Comparison of ENCODE assay signal across 13 cellular contexts in genomic region chr20:3924304-3925112, GRCh38. TPM values are rescaled to one million over a fixed set of nuclear protein-coding genes. Genes with fewer than 3 reads are reported as not detected.
DNase-seq lines count a peak whose midpoint lies in the region; ATAC-seq and TF ChIP-seq lines count a peak whose summit lies in the region.
"Had no signal": no experiment of that assay in that cellular context is flagged by ENCODE, and none has a peak within 500 bp of the region (broad histone marks: within the 10 kb centered on the region; RNA-seq: fewer than 3 reads in every experiment).

No MANE protein-coding gene starts in this region.

- peaks cover 52% of the 10 kb centered on the region for H3K36me3 ChIP-seq in left ventricle myocardium inferior

- CTCF ChIA-PET in activated CD4-positive, alpha-beta memory T cell treated with anti-CD3 and anti-CD28 coated beads for 36 hours (lab: Charles Lee): no interaction called here

- no peaks in the 10 kb centered on the region for H3K9me3 ChIP-seq in left ventricle myocardium inferior (replicated peaks)

- H3K27ac ChIP-seq in left ventricle myocardium inferior (replicated peaks): no peak overlapping the region
- H3K27ac ChIP-seq: parathyroid adenoma had no signal

- peaks cover 17% of the 10 kb centered on the region for H3K4me1 Mint-ChIP-seq in T-helper 2 cell treated with Interferon-gamma antibody and Interleukin-4, amounts not matched to agents 5 μg/mL and 100 μg/mL, for 36 hours (ENCODE audit: low read depth)
- H3K4me1 Mint-ChIP-seq in activated CD4-positive, alpha-beta memory T cell treated with anti-CD3 and anti-CD28 coated beads for 36 hours (ENCODE audit: low read depth): peaks cover 50% of the 10 kb centered on the region
- peaks cover 67% of the 10 kb centered on the region for H3K4me1 Mint-ChIP-seq in stimulated activated effector memory CD8-positive, alpha-beta T cell treated with anti-CD3 and anti-CD28 coated beads, Interleukin-12 subunit alpha, Interleukin-12 subunit beta, amount 100 ng/mL, for 72 hours

- no peaks in the 10 kb centered on the region for H3K27me3 Mint-ChIP-seq in T-helper 2 cell treated with Interferon-gamma antibody and Interleukin-4, amounts not matched to agents 5 μg/mL and 100 μg/mL, for 36 hours (ENCODE audit: low read depth)
- H3K27me3 Mint-ChIP-seq in activated CD4-positive, alpha-beta memory T cell treated with anti-CD3 and anti-CD28 coated beads for 36 hours: no peaks in the 10 kb centered on the region

- no peak for DNase-seq in T-helper 2 cell treated with Interferon-gamma antibody and Interleukin-4, amounts not matched to agents 5 μg/mL and 100 μg/mL, for 36 hours (ENCODE audit: low spot score)
- no peak for DNase-seq in T-helper 2 cell
- DNase-seq in activated CD4-positive, alpha-beta memory T cell treated with anti-CD3 and anti-CD28 coated beads for 36 hours: no peak
- peak; percentile 63 for DNase-seq in left ventricle myocardium inferior
- DNase-seq in stimulated activated effector memory CD8-positive, alpha-beta T cell treated with anti-CD3 and anti-CD28 coated beads, Interleukin-12 subunit alpha, Interleukin-12 subunit beta, amount 100 ng/mL, for 72 hours (ENCODE audit: low spot score in 2 of 2): no peak
- no peak for DNase-seq in NCI-H345 treated with DMSO at 0.1 percent for 48 hours (lab: John Stamatoyannopoulos, UW; ENCODE audit: unreplicated experiment)
- DNase-seq: activated CD4-positive, alpha-beta T cell treated with anti-CD3 and anti-CD28 coated beads for 4 hours; hippocampal formation; NCI-H748 treated with DMSO at 0.1 percent for 48 hours had no signal

- peaks cover 69% of the 10 kb centered on the region for H3K4me1 ChIP-seq in left ventricle myocardium inferior
- H3K4me1 ChIP-seq: parathyroid adenoma had no signal

- no peaks in the 10 kb centered on the region for H3K9me3 Mint-ChIP-seq in T-helper 2 cell treated with Interferon-gamma antibody and Interleukin-4, amounts not matched to agents 5 μg/mL and 100 μg/mL, for 36 hours
- no peaks in the 10 kb centered on the region for H3K9me3 Mint-ChIP-seq in activated CD4-positive, alpha-beta memory T cell treated with anti-CD3 and anti-CD28 coated beads for 36 hours
- H3K9me3 Mint-ChIP-seq in stimulated activated effector memory CD8-positive, alpha-beta T cell treated with anti-CD3 and anti-CD28 coated beads, Interleukin-12 subunit alpha, Interleukin-12 subunit beta, amount 100 ng/mL, for 72 hours: no peaks in the 10 kb centered on the region

- H3K27ac Mint-ChIP-seq in T-helper 2 cell treated with Interferon-gamma antibody and Interleukin-4, amounts not matched to agents 5 μg/mL and 100 μg/mL, for 36 hours: peak overlapping the region; percentile 81
- peak overlapping the region; percentile 79 for H3K27ac Mint-ChIP-seq in activated CD4-positive, alpha-beta memory T cell treated with anti-CD3 and anti-CD28 coated beads for 36 hours
- peak overlapping the region; percentile 91 for H3K27ac Mint-ChIP-seq in stimulated activated effector memory CD8-positive, alpha-beta T cell treated with anti-CD3 and anti-CD28 coated beads, Interleukin-12 subunit alpha, Interleukin-12 subunit beta, amount 100 ng/mL, for 72 hours

- ATAC-seq in stimulated activated effector memory CD8-positive, alpha-beta T cell treated with anti-CD3 and anti-CD28 coated beads, Interleukin-12 subunit alpha, Interleukin-12 subunit beta, amount 100 ng/mL, for 72 hours: no peak
- ATAC-seq in GM21447 (IDR thresholded peaks at IDR 0.05; ENCODE audit: unreplicated experiment): no peak
- no peak for ATAC-seq in GM21825 (IDR thresholded peaks at IDR 0.05; ENCODE audit: unreplicated experiment)
- ATAC-seq: HCT116 had no signal

- POLR2A ChIA-PET in activated CD4-positive, alpha-beta memory T cell treated with anti-CD3 and anti-CD28 coated beads for 36 hours (lab: Charles Lee): interaction anchor here (1.2 kb wide), 1 partner anchor 37 kb away, joined by 3 read pairs; no protein-coding TSS in a partner anchor

- no peak for TF ChIP-seq CTCF in left ventricle myocardium inferior (IDR thresholded peaks at IDR 0.05; ENCODE audit: borderline replicate concordance)

- no peaks in the 10 kb centered on the region for H3K27me3 ChIP-seq in left ventricle myocardium inferior (ENCODE audit: low read depth)

- intact Hi-C loops in activated CD4-positive, alpha-beta memory T cell treated with anti-CD3 and anti-CD28 coated beads for 36 hours (cut with micrococcal nuclease): no loop called here
- intact Hi-C loops in left ventricle myocardium inferior (cut with micrococcal nuclease): no loop called here

- no peak overlapping the region for H3K4me3 ChIP-seq in left ventricle myocardium inferior

- H3K36me3 Mint-ChIP-seq in T-helper 2 cell treated with Interferon-gamma antibody and Interleukin-4, amounts not matched to agents 5 μg/mL and 100 μg/mL, for 36 hours (ENCODE audit: low read depth): peaks cover 42% of the 10 kb centered on the region
- H3K36me3 Mint-ChIP-seq in activated CD4-positive, alpha-beta memory T cell treated with anti-CD3 and anti-CD28 coated beads for 36 hours: peaks cover 27% of the 10 kb centered on the region
- peaks cover 99% of the 10 kb centered on the region for H3K36me3 Mint-ChIP-seq in stimulated activated effector memory CD8-positive, alpha-beta T cell treated with anti-CD3 and anti-CD28 coated beads, Interleukin-12 subunit alpha, Interleukin-12 subunit beta, amount 100 ng/mL, for 72 hours

- no peak overlapping the region for H3K4me3 Mint-ChIP-seq in T-helper 2 cell treated with Interferon-gamma antibody and Interleukin-4, amounts not matched to agents 5 μg/mL and 100 μg/mL, for 36 hours
- no peak overlapping the region for H3K4me3 Mint-ChIP-seq in activated CD4-positive, alpha-beta memory T cell treated with anti-CD3 and anti-CD28 coated beads for 36 hours
- H3K4me3 Mint-ChIP-seq in stimulated activated effector memory CD8-positive, alpha-beta T cell treated with anti-CD3 and anti-CD28 coated beads, Interleukin-12 subunit alpha, Interleukin-12 subunit beta, amount 100 ng/mL, for 72 hours: no peak overlapping the region

RNA-seq across cellular contexts. Expression of gene PANK2, which starts 35.3 kb away (rescaled TPM):
- 10 to 100 TPM; 49.3 to 52.5 TPM for total RNA-seq in activated CD4-positive, alpha-beta memory T cell treated with anti-CD3 and anti-CD28 coated beads for 36 hours
- 16.4 TPM for total RNA-seq in left ventricle myocardium inferior
